ENCODE assay signal across 21 cellular contexts in the genomic region with DNA sequence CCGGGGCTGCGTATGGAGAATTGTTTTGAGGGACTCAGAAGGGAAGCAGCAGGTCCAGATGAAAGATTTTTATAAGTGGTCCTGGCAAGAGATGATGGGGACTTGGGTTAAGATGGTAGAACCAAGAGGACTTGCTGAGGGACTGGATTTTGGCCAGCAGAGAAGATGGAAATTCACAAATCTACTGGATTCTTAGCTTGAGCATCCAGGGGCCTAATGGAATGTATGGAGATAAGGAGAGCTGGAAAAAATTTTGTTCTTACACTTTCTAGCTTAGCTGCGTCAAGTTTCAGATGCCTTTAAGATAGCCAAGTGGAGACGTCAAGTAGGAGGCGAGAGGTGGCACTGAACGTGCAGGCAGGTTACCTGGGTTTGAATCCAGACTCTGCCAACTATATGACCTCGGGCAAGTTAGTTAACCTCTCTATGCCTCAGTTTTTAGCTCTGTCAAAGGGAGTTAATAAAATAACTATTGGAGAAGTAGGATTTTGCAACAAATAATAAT. TPM values are rescaled to one million over a fixed set of nuclear protein-coding genes. Genes with fewer than 3 reads are reported as not detected.
"Had no signal": no experiment of that assay in that cellular context is flagged by ENCODE, and none has a peak within 500 bp of the region (broad histone marks: within the 10 kb centered on the region; RNA-seq: fewer than 3 reads in every experiment).

No MANE protein-coding gene starts in this region.

- H3K4me3 Mint-ChIP-seq: endodermal cell; naive thymus-derived CD8-positive, alpha-beta T cell had no signal

- H3K36me3 ChIP-seq: colonic mucosa, transverse colon had no signal

- H3K9me3 ChIP-seq: colonic mucosa, gastroesophageal sphincter, mucosa of descending colon, testis, transverse colon had no signal

- H3K4me3 ChIP-seq: colonic mucosa, gastroesophageal sphincter, hepatocyte, mucosa of descending colon, testis, transverse colon had no signal

- ATAC-seq: gastroesophageal sphincter; left colon; mucosa of descending colon; naive thymus-derived CD8-positive, alpha-beta T cell; stimulated activated naive CD8-positive, alpha-beta T cell treated with anti-CD3 and anti-CD28 coated beads, Interleukin-15, Interleukin-2, amounts not matched to agents 100 U/mL and 50 U/mL, for 24 hours had no signal

- DNase-seq: caudate nucleus; colonic mucosa; effector CD4-positive, alpha-beta T cell; endodermal cell; erythroblast; glutamatergic neuron; kidney; left colon; mammary epithelial cell; mucosa of descending colon; naive thymus-derived CD8-positive, alpha-beta T cell; small intestine; stimulated activated CD4-positive, alpha-beta T cell treated with anti-CD3 and anti-CD28 coated beads, Interleukin-12 subunit alpha, Interleukin-12 subunit beta, amount 100 ng/mL, for 4 hours; stimulated activated naive CD8-positive, alpha-beta T cell treated with anti-CD3 and anti-CD28 coated beads, Interleukin-15, Interleukin-2, amounts not matched to agents 100 U/mL and 50 U/mL, for 24 hours; testis; transverse colon had no signal

- H3K9me3 Mint-ChIP-seq: endodermal cell; naive thymus-derived CD8-positive, alpha-beta T cell had no signal

- H3K27ac ChIP-seq: colonic mucosa, hepatocyte, testis, transverse colon had no signal

- H3K27me3 ChIP-seq: testis had no signal

- H3K27ac Mint-ChIP-seq: endodermal cell; naive thymus-derived CD8-positive, alpha-beta T cell had no signal

- H3K4me1 ChIP-seq: colonic mucosa had no signal

RNA-seq across cellular contexts. Expression of a gene that starts 3.4 kb away (rescaled TPM):
- total RNA-seq: cerebellum; endothelial cell of umbilical vein; naive thymus-derived CD8-positive, alpha-beta T cell; osteocyte had no signal
- polyA plus RNA-seq: endothelial cell of umbilical vein; naive thymus-derived CD8-positive, alpha-beta T cell had no signal
